Comparison of ENCODE assay signal across 8 cellular contexts in the genomic region with DNA sequence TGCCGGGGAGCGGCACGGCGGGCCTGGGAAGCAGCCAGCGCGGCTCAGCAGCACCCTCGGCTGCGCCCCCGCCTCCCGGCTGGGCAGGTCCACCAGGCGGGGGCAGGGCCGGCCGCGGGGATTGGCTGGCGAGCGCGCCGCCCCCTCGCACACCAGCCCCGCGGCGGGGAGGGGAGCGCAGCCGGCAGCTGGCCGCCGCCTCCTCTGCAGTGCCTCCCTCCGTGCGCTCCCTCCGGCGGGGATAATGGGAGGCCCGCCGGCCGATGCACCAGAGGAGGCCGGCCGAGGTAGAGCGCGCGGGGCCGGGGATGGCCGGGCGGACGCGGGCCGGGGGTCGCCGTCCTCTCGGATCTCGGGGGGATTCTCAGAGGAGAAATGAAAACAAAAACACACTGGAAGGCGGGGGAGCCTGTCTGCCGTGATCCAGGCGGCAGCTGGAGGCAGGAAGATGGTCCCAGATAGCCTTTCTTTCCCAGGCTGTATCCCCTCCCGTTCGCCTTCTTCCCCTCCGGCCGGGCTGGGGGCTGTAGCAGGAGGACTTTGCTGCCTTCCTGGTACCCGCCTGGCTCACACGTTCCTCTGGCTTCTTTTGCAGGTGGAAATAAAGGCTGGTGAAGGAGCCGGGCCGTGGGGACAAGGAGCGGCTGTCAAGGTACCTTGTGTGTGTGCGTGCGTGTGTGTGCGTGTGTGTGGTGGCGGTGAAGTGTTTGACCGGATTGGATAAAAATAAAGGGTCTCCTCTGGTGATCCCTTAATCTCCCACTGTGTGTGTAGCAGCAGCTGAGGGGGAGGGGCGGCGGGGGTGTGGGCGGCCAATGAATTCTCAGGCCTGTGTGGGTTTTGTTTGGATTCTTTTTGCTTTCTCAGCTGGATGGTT. TPM values are rescaled to one million over a fixed set of nuclear protein-coding genes. Genes with fewer than 3 reads are reported as not detected.
DNase-seq lines count a peak whose midpoint lies in the region; ATAC-seq and TF ChIP-seq lines count a peak whose summit lies in the region.

No MANE protein-coding gene starts in this region.

- H3K27ac ChIP-seq in heart right ventricle (peak overlapping the region in 8 of 10 donors; percentile 36 to 76 (median 59)), trophoblast cell (ENCODE audit: low read depth, low read length) (no peak overlapping the region)

- H3K14ac ChIP-seq in trophoblast cell (ENCODE audit: low read length) = no peak overlapping the region

- H3K79me1 ChIP-seq in trophoblast cell (ENCODE audit: low read length) = no peaks in the 10 kb centered on the region

- no peak overlapping the region for H4K8ac ChIP-seq in trophoblast cell (ENCODE audit: low read depth, low read length)

- H3K4ac ChIP-seq in trophoblast cell (ENCODE audit: low read depth, low read length) = no peak overlapping the region

- TF ChIP-seq CTCF in heart right ventricle (IDR thresholded peaks at IDR 0.05) = peak in 4 of 9 donors; percentile 4 to 40 (median 22)

- peak overlapping the region; percentile 19 for H3K18ac ChIP-seq in trophoblast cell (ENCODE audit: low read length)

- WGBS in heart right ventricle, 2 donors = 2 to 4% methylated on average over 53 to 68 of the region's 68 CpGs
- WGBS in trophoblast cell (ENCODE audit: extremely low coverage, insufficient coverage, insufficient read length) = no CpG with 5 or more reads among the region's 68 CpGs

- H2BK12ac ChIP-seq in trophoblast cell (ENCODE audit: low read length) = no peak overlapping the region

- no peak overlapping the region for H2AFZ ChIP-seq in trophoblast cell (ENCODE audit: insufficient read depth, low read length, poor library complexity)

- H3K4me1 ChIP-seq in heart right ventricle = peaks cover 23 to 76% (median 68%) of the 10 kb centered on the region in 9 donors
- peaks cover 9 to 14% of the 10 kb centered on the region in 2 experiments for H3K4me1 ChIP-seq in trophoblast cell (ENCODE audit: control insufficient read depth in 1 of 2, insufficient read depth in 2 of 2, low read length in 2 of 2)

- H3K4me3 ChIP-seq in Jurkat, Clone E6-1 (ENCODE audit: low read length) = peak overlapping the region; percentile 37
- peak overlapping the region in 9 of 10 donors; percentile 58 to 82 (median 71) for H3K4me3 ChIP-seq in heart right ventricle
- peak overlapping the region; percentile 55 for H3K4me3 ChIP-seq in trophoblast cell (ENCODE audit: low read depth, low read length)

- no peaks in the 10 kb centered on the region for H3K36me3 ChIP-seq in heart right ventricle
- H3K36me3 ChIP-seq in trophoblast cell (ENCODE audit: control insufficient read depth in 1 of 2, insufficient read depth in 2 of 2, low read length in 2 of 2) = peaks cover 4 to 5% of the 10 kb centered on the region in 2 experiments

- intact Hi-C loops in heart right ventricle (cut with DNase I) = loop anchor here in 2 of 10 donors (5.0 to 10.0 kb wide), 2 partner anchors 68 to 75 kb away; partner anchors contain the start of gene DGUOK (in 1 of the 2)

- no peaks in the 10 kb centered on the region for H3K27me3 ChIP-seq in heart right ventricle
- no peaks in the 10 kb centered on the region for H3K27me3 ChIP-seq in trophoblast cell (ENCODE audit: insufficient read depth, low read length)

- peak; percentile 85 for ATAC-seq in GM21619 (IDR thresholded peaks at IDR 0.05; ENCODE audit: unreplicated experiment)
- ATAC-seq in heart right ventricle = peak; percentile 95 to 98 (median 96)

- H3K79me2 ChIP-seq in trophoblast cell (ENCODE audit: control insufficient read depth, insufficient read depth, low read length, poor library complexity) = peaks cover 4% of the 10 kb centered on the region

- H4K91ac ChIP-seq in trophoblast cell (ENCODE audit: low read depth, low read length) = no peak overlapping the region

- DNase-seq in DMS153 (lab: John Stamatoyannopoulos, UW) = peak; percentile 37
- DNase-seq in Jurkat, Clone E6-1 (ENCODE audit: low read depth, low spot score) = peak; percentile 53
- DNase-seq in SK-N-DZ (ENCODE audit: low spot score) = peak; percentile 77
- peak; percentile 43 for DNase-seq in activated naive CD8-positive, alpha-beta T cell treated with anti-CD3 and anti-CD28 coated beads, Interleukin-2, amount 50 U/mL, for 16 hours (ENCODE audit: low read depth, low spot score)
- DNase-seq in heart right ventricle = peak; percentile 78 to 88
- peak; percentile 90 to 91 for DNase-seq in trophoblast cell
- peak; percentile 79 for DNase-seq in ureter (ENCODE audit: low spot score)

- no peak overlapping the region for H2BK5ac ChIP-seq in trophoblast cell (ENCODE audit: low read depth, low read length, poor library complexity)

- no peak overlapping the region for H3K9ac ChIP-seq in trophoblast cell (ENCODE audit: low read length)

- H3K9me3 ChIP-seq in heart right ventricle (no peaks in the 10 kb centered on the region), trophoblast cell (ENCODE audit: insufficient read depth, low read depth, low read length) (no peaks in the 10 kb centered on the region)

- H2BK120ac ChIP-seq in trophoblast cell (ENCODE audit: insufficient read depth, low read length, poor library complexity) = no peak overlapping the region

- no peak overlapping the region for H2AK5ac ChIP-seq in trophoblast cell (ENCODE audit: low read length)

- peak overlapping the region; percentile 85 for H3K4me2 ChIP-seq in trophoblast cell (ENCODE audit: low read length)

- H3K23ac ChIP-seq in trophoblast cell (ENCODE audit: low read length) = no peak overlapping the region

- H4K12ac ChIP-seq in trophoblast cell (ENCODE audit: low read depth, low read length) = no peak overlapping the region

RNA-seq across cellular contexts. Expression of gene TET3, which starts 18.0 kb away (rescaled TPM):
- polyA plus RNA-seq in Jurkat, Clone E6-1 (2012; ENCODE audit: insufficient read depth, insufficient read length) = 7.7 TPM
- polyA plus RNA-seq in SK-N-DZ (2014; cell fraction: cytosol; rRNA removed) = 7.4 and 8.5 TPM in 2 replicates
- polyA plus RNA-seq in SK-N-DZ (2014; cell fraction: nucleus; rRNA removed) = 6.7 and 12.0 TPM in 2 replicates
- total RNA-seq in heart right ventricle (1 to 10 TPM; 2.1 to 8.0 (median 2.9) TPM), ureter (28.7 TPM)
- polyA plus RNA-seq in heart right ventricle = 1 to 10 TPM; 1.1 to 1.3 TPM
- polyA plus RNA-seq in trophoblast cell (2013) = 11.2 and 11.7 TPM in 2 replicates

Comparison
In these comparisons a context has a peak if more than half of its experiments do, and no peak if none do; other contexts are left out.
1. DNase-seq: peak in every context shown above with its lines; median percentile 90 in trophoblast cell; 83 in heart right ventricle; 79 in ureter; 77 in SK-N-DZ; 53 in Jurkat, Clone E6-1; 43 in activated naive CD8-positive, alpha-beta T cell treated with anti-CD3 and anti-CD28 coated beads, Interleukin-2, amount 50 U/mL, for 16 hours; 37 in DMS153.